In the genomic region with DNA sequence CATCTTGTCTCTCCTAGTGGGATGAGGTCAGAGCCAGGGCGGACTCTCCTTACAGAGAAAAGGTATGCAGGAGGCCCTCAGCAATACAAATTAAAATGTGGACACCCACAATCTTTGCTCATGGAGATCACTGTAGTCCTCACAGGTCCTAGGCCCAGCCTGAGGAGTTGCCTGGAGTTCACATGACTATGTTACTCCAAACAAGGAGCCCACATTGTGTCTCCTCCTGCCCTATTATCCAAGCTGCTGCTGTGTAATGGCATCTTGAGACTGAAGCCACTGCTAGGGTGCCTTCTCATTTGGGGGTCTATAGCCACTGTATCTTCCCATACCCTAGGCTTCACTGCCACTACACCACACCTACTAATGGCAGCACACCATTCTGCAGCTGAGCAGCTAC, we compare ENCODE assay signal across 11 cellular contexts. TPM values are rescaled to one million over a fixed set of nuclear protein-coding genes. Genes with fewer than 3 reads are reported as not detected.
"Had no signal": no experiment of that assay in that cellular context is flagged by ENCODE, and none has a peak within 500 bp of the region (broad histone marks: within the 10 kb centered on the region; RNA-seq: fewer than 3 reads in every experiment).

No MANE protein-coding gene starts in this region.

- ATAC-seq: GM23338, HCT116, K562 had no signal

- H3K4me2 ChIP-seq: GM23338 had no signal

- DNase-seq: H9, HFFc6, IMR-90, KG1 had no signal

- H2AFZ ChIP-seq: GM23338 had no signal

- H3K4me3 ChIP-seq: GM23338, K562 had no signal

- H3K27ac ChIP-seq: HL-60 had no signal

- FAIRE-seq: H1, H54, K562 had no signal

RNA-seq across cellular contexts. Expression of a gene that starts 11.0 kb away (rescaled TPM):
- total RNA-seq: GM23338, H1, H9, HFFc6, HT1080, IMR-90, K562 had no signal
- polyA plus RNA-seq: GM23338, H1, IMR-90, K562 had no signal

RNA-seq across cellular contexts. Expression of a gene that starts 21.3 kb away (rescaled TPM):
- total RNA-seq: GM23338, H1, H9, HFFc6, HT1080, IMR-90, K562 had no signal
- polyA plus RNA-seq: GM23338, H1, IMR-90, K562 had no signal

RNA-seq across cellular contexts. Expression of a gene that starts 33.7 kb away (rescaled TPM):
- total RNA-seq: GM23338, H1, H9, HFFc6, HT1080, IMR-90, K562 had no signal
- polyA plus RNA-seq: GM23338, H1, IMR-90, K562 had no signal
